9 cellular contexts compared by ENCODE assay signal in genomic region chr2:205858781-205859478, GRCh38.
A peak's percentile ranks its signal among the peaks of the same experiment; 100 is the strongest.
DNase-seq lines count a peak whose midpoint lies in the region; ATAC-seq and TF ChIP-seq lines count a peak whose summit lies in the region.
"Had no signal": no experiment of that assay in that cellular context is flagged by ENCODE, and none has a peak within 500 bp of the region (broad histone marks: within the 10 kb centered on the region; RNA-seq: fewer than 3 reads in every experiment).

No MANE protein-coding gene starts in this region.

- 57 to 70% methylated on average over 16 of the region's 16 CpGs for WGBS in tibial nerve, 2 donors

- no peaks in the 10 kb centered on the region for H3K4me1 Mint-ChIP-seq in T-helper 2 cell treated with Interferon-gamma antibody and Interleukin-4, amounts not matched to agents 5 μg/mL and 100 μg/mL, for 36 hours (ENCODE audit: low read depth)

- H3K9me3 Mint-ChIP-seq in T-helper 2 cell treated with Interferon-gamma antibody and Interleukin-4, amounts not matched to agents 5 μg/mL and 100 μg/mL, for 36 hours: no peaks in the 10 kb centered on the region

- DNase-seq in NCI-H748 (lab: John Stamatoyannopoulos, UW; ENCODE audit: unreplicated experiment): peak; percentile 71
- DNase-seq in NCI-H748 treated with DMSO at 0.1 percent for 48 hours (lab: John Stamatoyannopoulos, UW): no peak
- peak; percentile 91 for DNase-seq in NCI-H2171 treated with DMSO at 0.1 percent for 48 hours (lab: John Stamatoyannopoulos, UW)
- peak; percentile 54 for DNase-seq in Right ventricle myocardium superior
- peak; percentile 22 to 23 for DNase-seq in tibial nerve (ENCODE audit: low spot score in 2 of 2)
- no peak for DNase-seq in T-helper 2 cell treated with Interferon-gamma antibody and Interleukin-4, amounts not matched to agents 5 μg/mL and 100 μg/mL, for 36 hours (ENCODE audit: low spot score)
- no peak for DNase-seq in stimulated activated CD4-positive, alpha-beta T cell treated with anti-CD3 and anti-CD28 coated beads, Interleukin-4, amount 100 ng/mL, for 1 hour
- no peak for DNase-seq in NCI-H1417 treated with DMSO at 0.1 percent for 48 hours (lab: John Stamatoyannopoulos, UW)
- DNase-seq: dorsolateral prefrontal cortex had no signal

- ATAC-seq in Right ventricle myocardium superior (ENCODE audit: poor library complexity): peak; percentile 83

- no peak for TF ChIP-seq CTCF in tibial nerve (IDR thresholded peaks at IDR 0.05)

- H3K27ac ChIP-seq in tibial nerve: no peak overlapping the region
- H3K27ac ChIP-seq: dorsolateral prefrontal cortex had no signal

- no peaks in the 10 kb centered on the region for H3K27me3 ChIP-seq in tibial nerve

- intact Hi-C loops in Right ventricle myocardium superior (cut with DNase I): no loop called here

- no peaks in the 10 kb centered on the region for H3K36me3 Mint-ChIP-seq in T-helper 2 cell treated with Interferon-gamma antibody and Interleukin-4, amounts not matched to agents 5 μg/mL and 100 μg/mL, for 36 hours (ENCODE audit: low read depth)

- TF ChIP-seq EP300 in tibial nerve (IDR thresholded peaks at IDR 0.05): peak in 1 of 2 donors; percentile 8

- no peak overlapping the region for H3K4me3 Mint-ChIP-seq in T-helper 2 cell treated with Interferon-gamma antibody and Interleukin-4, amounts not matched to agents 5 μg/mL and 100 μg/mL, for 36 hours

- no peaks in the 10 kb centered on the region for H3K9me3 ChIP-seq in tibial nerve

- TF ChIP-seq POLR2A in tibial nerve (IDR thresholded peaks at IDR 0.05): no peak

- no peak overlapping the region for H3K27ac Mint-ChIP-seq in T-helper 2 cell treated with Interferon-gamma antibody and Interleukin-4, amounts not matched to agents 5 μg/mL and 100 μg/mL, for 36 hours

- H3K4me3 ChIP-seq in tibial nerve: no peak overlapping the region
- H3K4me3 ChIP-seq: dorsolateral prefrontal cortex had no signal

- peaks cover 0 to 11% (median 0%) of the 10 kb centered on the region in 4 donors for H3K4me1 ChIP-seq in tibial nerve

- peaks cover 14% of the 10 kb centered on the region for H3K27me3 Mint-ChIP-seq in T-helper 2 cell treated with Interferon-gamma antibody and Interleukin-4, amounts not matched to agents 5 μg/mL and 100 μg/mL, for 36 hours (ENCODE audit: low read depth)

- H3K36me3 ChIP-seq in tibial nerve: no peaks in the 10 kb centered on the region

Comparison
In these comparisons a context has a peak if more than half of its experiments do, and no peak if none do; other contexts are left out.
1. DNase-seq: peak in NCI-H748 (single experiment), NCI-H2171 treated with DMSO at 0.1 percent for 48 hours (single experiment), Right ventricle myocardium superior (single experiment) and tibial nerve (2 of 2); none in NCI-H748 treated with DMSO at 0.1 percent for 48 hours (single experiment), T-helper 2 cell treated with Interferon-gamma antibody and Interleukin-4, amounts not matched to agents 5 μg/mL and 100 μg/mL, for 36 hours (single experiment), stimulated activated CD4-positive, alpha-beta T cell treated with anti-CD3 and anti-CD28 coated beads, Interleukin-4, amount 100 ng/mL, for 1 hour (single experiment) and NCI-H1417 treated with DMSO at 0.1 percent for 48 hours (single experiment).